ENCODE assay signal across 1 cellular context in the genomic region with DNA sequence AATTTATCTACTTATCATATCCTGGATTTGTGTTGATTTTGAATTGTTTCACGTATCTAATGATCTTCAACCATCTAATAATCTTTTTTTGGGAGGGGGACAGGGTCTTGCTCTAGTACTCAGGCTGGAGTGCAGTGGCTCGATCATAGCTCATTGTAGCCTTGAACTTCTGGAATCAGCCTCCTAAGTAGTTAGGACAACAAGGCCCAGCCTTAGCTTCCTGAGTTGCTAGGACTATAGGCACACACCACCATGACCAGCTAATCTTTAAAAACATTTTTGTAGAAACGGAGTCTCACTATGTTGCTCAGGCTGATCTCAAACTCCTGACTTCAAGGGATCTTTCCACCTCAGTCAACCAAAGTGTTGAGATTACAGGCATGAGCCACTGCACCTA.
TF ChIP-seq lines count a peak whose summit lies in the region.

No MANE protein-coding gene starts in this region.

TF ChIP-seq in HepG2, 621 proteins besides CTCF, POLR2A, EP300 and RAD21:
- 0 out of 2 replicates have a peak, but pooled peaks have one; percentile 36 for TF ChIP-seq ZBTB26 (CRISPR knock-in tag; IDR thresholded peaks at IDR 0.05; ENCODE audit: borderline replicate concordance)
- no peak for TF ChIP-seq ARID4A (CRISPR knock-in tag; IDR thresholded peaks at IDR 0.05; ENCODE audit: borderline replicate concordance)
- no peak for TF ChIP-seq STAT5B (CRISPR knock-in tag; IDR thresholded peaks at IDR 0.05)
- no peak for TF ChIP-seq MAX (IDR thresholded peaks at IDR 0.05)
- TF ChIP-seq ZBTB37 (CRISPR knock-in tag; IDR thresholded peaks at IDR 0.05): no peak
- no peak for TF ChIP-seq ZBTB38 (CRISPR knock-in tag; IDR thresholded peaks at IDR 0.05)
- peak; percentile 45; the same call in 1 of the 2 replicates for TF ChIP-seq MED1 (CRISPR knock-in tag; IDR thresholded peaks at IDR 0.05)
- peak; percentile 40; the same call in 1 of the 2 replicates for TF ChIP-seq SALL1 (CRISPR knock-in tag; IDR thresholded peaks at IDR 0.05)
- peak; percentile 54 for TF ChIP-seq FOXA3 (CRISPR knock-in tag; IDR thresholded peaks at IDR 0.05)
- TF ChIP-seq ZNF350 (CRISPR knock-in tag; IDR thresholded peaks at IDR 0.05; ENCODE audit: borderline replicate concordance, low read depth): no peak
- TF ChIP-seq ZMYM3 (CRISPR knock-in tag; IDR thresholded peaks at IDR 0.05): no peak
- TF ChIP-seq, protein P1, sequence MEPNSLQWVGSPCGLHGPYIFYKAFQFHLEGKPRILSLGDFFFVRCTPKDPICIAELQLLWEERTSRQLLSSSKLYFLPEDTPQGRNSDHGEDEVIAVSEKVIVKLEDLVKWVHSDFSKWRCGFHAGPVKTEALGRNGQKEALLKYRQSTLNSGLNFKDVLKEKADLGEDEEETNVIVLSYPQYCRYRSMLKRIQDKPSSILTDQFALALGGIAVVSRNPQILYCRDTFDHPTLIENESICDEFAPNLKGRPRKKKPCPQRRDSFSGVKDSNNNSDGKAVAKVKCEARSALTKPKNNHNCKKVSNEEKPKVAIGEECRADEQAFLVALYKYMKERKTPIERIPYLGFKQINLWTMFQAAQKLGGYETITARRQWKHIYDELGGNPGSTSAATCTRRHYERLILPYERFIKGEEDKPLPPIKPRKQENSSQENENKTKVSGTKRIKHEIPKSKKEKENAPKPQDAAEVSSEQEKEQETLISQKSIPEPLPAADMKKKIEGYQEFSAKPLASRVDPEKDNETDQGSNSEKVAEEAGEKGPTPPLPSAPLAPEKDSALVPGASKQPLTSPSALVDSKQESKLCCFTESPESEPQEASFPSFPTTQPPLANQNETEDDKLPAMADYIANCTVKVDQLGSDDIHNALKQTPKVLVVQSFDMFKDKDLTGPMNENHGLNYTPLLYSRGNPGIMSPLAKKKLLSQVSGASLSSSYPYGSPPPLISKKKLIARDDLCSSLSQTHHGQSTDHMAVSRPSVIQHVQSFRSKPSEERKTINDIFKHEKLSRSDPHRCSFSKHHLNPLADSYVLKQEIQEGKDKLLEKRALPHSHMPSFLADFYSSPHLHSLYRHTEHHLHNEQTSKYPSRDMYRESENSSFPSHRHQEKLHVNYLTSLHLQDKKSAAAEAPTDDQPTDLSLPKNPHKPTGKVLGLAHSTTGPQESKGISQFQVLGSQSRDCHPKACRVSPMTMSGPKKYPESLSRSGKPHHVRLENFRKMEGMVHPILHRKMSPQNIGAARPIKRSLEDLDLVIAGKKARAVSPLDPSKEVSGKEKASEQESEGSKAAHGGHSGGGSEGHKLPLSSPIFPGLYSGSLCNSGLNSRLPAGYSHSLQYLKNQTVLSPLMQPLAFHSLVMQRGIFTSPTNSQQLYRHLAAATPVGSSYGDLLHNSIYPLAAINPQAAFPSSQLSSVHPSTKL (CRISPR knock-in tag; IDR thresholded peaks at IDR 0.05): peak; percentile 44
- no peak for TF ChIP-seq SOX13 (IDR thresholded peaks at IDR 0.05)
- peak in 1 of 2 experiments; percentile 40; a peak in 1 of 4 replicates for TF ChIP-seq SOX13 (CRISPR knock-in tag; conservative IDR thresholded peaks at IDR 0.05 in 1 of 2, IDR thresholded peaks at IDR 0.05 in 1 of 2)
- peak; percentile 43; the same call in 1 of the 2 replicates for TF ChIP-seq GATAD2A (CRISPR knock-in tag; IDR thresholded peaks at IDR 0.05)
- no peak for TF ChIP-seq TEAD2 (CRISPR knock-in tag; IDR thresholded peaks at IDR 0.05)
- no peak for TF ChIP-seq ZSCAN31 (CRISPR knock-in tag; IDR thresholded peaks at IDR 0.05; ENCODE audit: low read depth)
- peak; percentile 65 for TF ChIP-seq HNF4A (CRISPR knock-in tag; IDR thresholded peaks at IDR 0.05)
- TF ChIP-seq ZMYM4 (CRISPR knock-in tag; IDR thresholded peaks at IDR 0.05): peak; percentile 40; the same call in 1 of the 2 replicates
- TF ChIP-seq RARA (CRISPR knock-in tag; IDR thresholded peaks at IDR 0.05): 0 out of 2 replicates have a peak, but pooled peaks have one; percentile 19
- TF ChIP-seq HOXA7 (CRISPR knock-in tag; IDR thresholded peaks at IDR 0.05): no peak
